ENCODE assay signal across 20 cellular contexts in the genomic region with DNA sequence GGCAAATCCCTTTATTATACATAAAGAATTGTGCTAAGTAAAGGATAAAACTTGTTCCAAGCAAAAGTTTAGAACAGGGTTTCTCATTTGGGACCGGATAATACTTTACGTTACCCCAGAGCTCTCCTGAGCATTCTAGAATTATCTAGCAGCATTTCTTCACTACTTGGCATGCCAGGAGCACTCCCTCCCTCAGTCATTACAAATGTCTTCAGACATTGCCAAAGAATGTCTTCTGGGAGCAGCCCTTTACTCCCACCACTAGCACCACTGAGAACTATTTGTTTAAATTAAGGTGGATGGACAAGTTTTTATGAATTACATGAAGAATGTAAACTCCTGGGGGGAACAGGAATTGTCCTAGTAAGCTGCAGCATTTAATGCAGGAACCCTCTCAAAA.
"Had no signal": no experiment of that assay in that cellular context is flagged by ENCODE, and none has a peak within 500 bp of the region (broad histone marks: within the 10 kb centered on the region; RNA-seq: fewer than 3 reads in every experiment).

No MANE protein-coding gene starts in this region.

- H3K27me3 Mint-ChIP-seq: activated naive CD8-positive, alpha-beta T cell treated with anti-CD3 and anti-CD28 coated beads for 36 hours; dendritic cell treated with granulocyte-macrophage colony-stimulating factor and Interleukin-4, amounts not matched to agents 40 ng/mL and 50 ng/mL, for 4 days; naive B cell had no signal

- H2AFZ ChIP-seq: neural progenitor cell had no signal

- FAIRE-seq: frontal cortex, kidney, TTC549 had no signal

- H3K36me3 Mint-ChIP-seq: activated naive CD8-positive, alpha-beta T cell treated with anti-CD3 and anti-CD28 coated beads for 36 hours; naive B cell; neural progenitor cell had no signal

- H3K27ac Mint-ChIP-seq: activated naive CD8-positive, alpha-beta T cell treated with anti-CD3 and anti-CD28 coated beads for 36 hours; activated T-helper 1 cell treated with anti-CD3 and anti-CD28 coated beads, Interleukin-12 subunit alpha, Interleukin-12 subunit beta, Interleukin-2, Interleukin-4 antibody, amounts not matched to agents 30 ng/mL and 10 ng/mL and 1 ng/mL, durations not matched to agents 14 hours and 24 hours and 36 hours; dendritic cell treated with granulocyte-macrophage colony-stimulating factor and Interleukin-4, amounts not matched to agents 40 ng/mL and 50 ng/mL, for 4 days; naive B cell; neural progenitor cell; T-helper 2 cell treated with Interferon-gamma antibody and Interleukin-4, amounts not matched to agents 5 μg/mL and 100 μg/mL, for 36 hours had no signal

- H3K27me3 ChIP-seq: neural progenitor cell, right lobe of liver, spleen, thyroid gland had no signal

- H3K4me3 ChIP-seq: left ventricle myocardium inferior, mucosa of descending colon, neural progenitor cell, psoas muscle, right lobe of liver, spleen, thyroid gland had no signal

- H3K9ac ChIP-seq: neural progenitor cell had no signal

- H3K4me1 Mint-ChIP-seq: activated naive CD8-positive, alpha-beta T cell treated with anti-CD3 and anti-CD28 coated beads for 36 hours; naive B cell had no signal

- H3K4me3 Mint-ChIP-seq: activated naive CD8-positive, alpha-beta T cell treated with anti-CD3 and anti-CD28 coated beads for 36 hours; activated T-helper 1 cell treated with anti-CD3 and anti-CD28 coated beads, Interleukin-12 subunit alpha, Interleukin-12 subunit beta, Interleukin-2, Interleukin-4 antibody, amounts not matched to agents 30 ng/mL and 10 ng/mL and 1 ng/mL, durations not matched to agents 14 hours and 24 hours and 36 hours; dendritic cell treated with granulocyte-macrophage colony-stimulating factor and Interleukin-4, amounts not matched to agents 40 ng/mL and 50 ng/mL, for 4 days; naive B cell; neural progenitor cell; T-helper 2 cell treated with Interferon-gamma antibody and Interleukin-4, amounts not matched to agents 5 μg/mL and 100 μg/mL, for 36 hours had no signal

- DNase-seq: activated CD4-positive, alpha-beta T cell treated with anti-CD3 and anti-CD28 coated beads, Interleukin-2, amount 50 U/mL, for 4 hours; activated naive CD4-positive, alpha-beta T cell; activated naive CD8-positive, alpha-beta T cell treated with anti-CD3 and anti-CD28 coated beads for 36 hours; effector CD8-positive, alpha-beta T cell; kidney; left ventricle myocardium inferior; mucosa of descending colon; naive B cell; psoas muscle; right lobe of liver; spleen; stimulated activated naive CD4-positive, alpha-beta T cell; thyroid gland had no signal

- H3K4me1 ChIP-seq: left ventricle myocardium inferior, neural progenitor cell, psoas muscle, right lobe of liver, spleen, thyroid gland had no signal

- ATAC-seq: esophagus mucosa, mucosa of descending colon, psoas muscle, right lobe of liver had no signal

- H3K27ac ChIP-seq: left ventricle myocardium inferior, neural progenitor cell, psoas muscle, right lobe of liver, spleen, thyroid gland had no signal

- H3K9me3 Mint-ChIP-seq: activated T-helper 1 cell treated with anti-CD3 and anti-CD28 coated beads, Interleukin-12 subunit alpha, Interleukin-12 subunit beta, Interleukin-2, Interleukin-4 antibody, amounts not matched to agents 30 ng/mL and 10 ng/mL and 1 ng/mL, durations not matched to agents 14 hours and 24 hours and 36 hours; dendritic cell treated with granulocyte-macrophage colony-stimulating factor and Interleukin-4, amounts not matched to agents 40 ng/mL and 50 ng/mL, for 4 days; neural progenitor cell; T-helper 2 cell treated with Interferon-gamma antibody and Interleukin-4, amounts not matched to agents 5 μg/mL and 100 μg/mL, for 36 hours had no signal

- H3K4me2 ChIP-seq: neural progenitor cell had no signal

- H3K36me3 ChIP-seq: left ventricle myocardium inferior, neural progenitor cell, right lobe of liver, spleen, thyroid gland had no signal

- H3K9me3 ChIP-seq: left ventricle myocardium inferior, mucosa of descending colon, psoas muscle, right lobe of liver, spleen, thyroid gland had no signal
